8 cellular contexts compared by ENCODE assay signal in the genomic region with DNA sequence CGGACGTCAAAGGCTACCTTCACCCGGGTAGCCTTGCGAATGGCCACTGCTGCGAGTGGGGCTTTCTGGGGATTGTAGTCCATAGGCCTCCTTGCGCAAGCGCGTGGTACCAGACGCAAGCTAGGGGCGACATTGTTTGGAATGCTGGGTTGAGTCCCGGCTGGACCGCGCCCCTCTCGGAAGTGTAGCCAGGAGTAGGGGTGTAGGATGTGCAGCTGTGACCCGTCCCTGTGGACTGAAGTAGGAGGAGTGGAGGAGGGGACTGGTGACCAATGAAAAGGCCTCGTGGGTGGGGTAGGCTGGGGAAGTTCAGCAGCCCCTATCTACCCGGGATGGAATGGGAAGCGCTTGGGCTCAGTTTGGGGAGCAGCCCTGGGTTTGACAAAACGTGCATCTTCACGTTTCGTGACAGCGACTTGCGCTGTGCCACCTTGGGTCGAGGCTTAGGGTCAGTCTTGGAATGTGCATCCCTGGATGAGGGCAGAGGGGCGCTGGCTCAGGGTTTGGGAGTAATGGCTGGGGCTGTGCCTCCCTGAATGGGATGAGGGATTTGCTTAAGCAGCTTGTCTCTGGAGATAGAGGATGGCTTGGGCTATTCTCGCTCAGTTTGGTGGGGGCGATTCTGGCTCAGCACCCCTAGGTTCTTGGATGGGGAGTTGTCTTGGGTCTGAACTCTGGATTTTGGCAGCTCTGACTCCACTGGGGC.
DNase-seq lines count a peak whose midpoint lies in the region; TF ChIP-seq lines count a peak whose summit lies in the region.
"Not testable (repeated sequence)": the region's sequence is repeated elsewhere in the genome, so short reads cannot be mapped to it uniquely, and the experiment has no call there.

No MANE protein-coding gene starts in this region.

- 13 to 14% methylated on average over 27 of the region's 27 CpGs for WGBS in esophagus, 2 donors

- not testable (repeated sequence) for H3K4me1 Mint-ChIP-seq in mesothelial cell of epicardium

- H3K27ac ChIP-seq in ascending aorta = peak overlapping the region in 1 of 2 donors; percentile 27
- H3K27ac ChIP-seq in esophagus (ENCODE audit: low read depth in 2 of 2, low read length in 1 of 2); vagina: not testable (repeated sequence)

- TF ChIP-seq CTCF in ascending aorta (IDR thresholded peaks at IDR 0.05) = peak in 1 of 3 experiments; percentile 15
- not testable (repeated sequence) for TF ChIP-seq CTCF in mesothelial cell of epicardium (IDR thresholded peaks at IDR 0.05; ENCODE audit: unreplicated experiment); vagina (IDR thresholded peaks at IDR 0.05)

- intact Hi-C loops in ascending aorta (cut with DNase I); vagina (cut with DNase I): not testable (repeated sequence)

- H3K9me3 ChIP-seq in ES-I3 (ENCODE audit: control insufficient read depth, insufficient read depth, low read length); ascending aorta; esophagus (ENCODE audit: control insufficient read depth in 2 of 2, insufficient read depth in 1 of 2, low read depth in 1 of 2, low read length in 1 of 2); vagina: not testable (repeated sequence)

- not testable (repeated sequence) for H3K27me3 ChIP-seq in ascending aorta; esophagus (ENCODE audit: control insufficient read depth in 1 of 2, insufficient read depth in 2 of 2, low read length in 2 of 2); vagina

- H3K4me3 ChIP-seq in ascending aorta (peak overlapping the region; percentile 10 to 46), esophagus (ENCODE audit: low read depth in 1 of 2, low read length in 2 of 2) (peak overlapping the region; percentile 6 to 28), vagina (peak overlapping the region; percentile 30 to 41)

- TF ChIP-seq POLR2A in vagina (IDR thresholded peaks at IDR 0.05) = not testable (repeated sequence)

- peak overlapping the region; percentile 49; the same call in 1 of the 2 replicates for H3K9ac ChIP-seq in ES-I3 (ENCODE audit: low read depth, low read length)

- peak overlapping the region; percentile 94 for H3K4me3 Mint-ChIP-seq in mesothelial cell of epicardium

- H3K4me1 ChIP-seq in ES-I3 (ENCODE audit: insufficient read depth, low read length); ascending aorta; esophagus (ENCODE audit: control insufficient read depth in 2 of 2, insufficient read depth in 2 of 2, low read length in 1 of 2); vagina: not testable (repeated sequence)

- H3K27ac Mint-ChIP-seq in mesothelial cell of epicardium = peak overlapping the region; percentile 87

- DNase-seq in NCI-H2227 treated with DMSO at 0.1 percent for 48 hours (lab: John Stamatoyannopoulos, UW) (peak; percentile 45), ascending aorta (ENCODE audit: low spot score in 2 of 2) (peak; percentile 12 to 84), hypothalamus (lab: John Stamatoyannopoulos, UW) (peak; percentile 26 to 88 (median 72)), mesothelial cell of epicardium (ENCODE audit: low spot score in 2 of 2, unreplicated experiment in 2 of 2) (peak; percentile 45 to 76), retina (peak; percentile 86)
- DNase-seq in vagina (ENCODE audit: extremely low spot score in 2 of 2) = not testable (repeated sequence)

- H3K36me3 Mint-ChIP-seq in mesothelial cell of epicardium = not testable (repeated sequence)

- H3K27me3 Mint-ChIP-seq in mesothelial cell of epicardium (ENCODE audit: low read depth) = not testable (repeated sequence)

- H3K36me3 ChIP-seq in ES-I3 (ENCODE audit: insufficient read depth, low read length); ascending aorta; esophagus (ENCODE audit: control insufficient read depth in 2 of 2, insufficient read depth in 2 of 2, low read length in 1 of 2); vagina: not testable (repeated sequence)

- H3K9me3 Mint-ChIP-seq in mesothelial cell of epicardium = not testable (repeated sequence)
